In genomic region chr2:130727286-130727924, GRCh38 we compare ENCODE assay signal across 8 cellular contexts. TPM values are rescaled to one million over a fixed set of nuclear protein-coding genes. Genes with fewer than 3 reads are reported as not detected.
DNase-seq lines count a peak whose midpoint lies in the region; ATAC-seq lines count a peak whose summit lies in the region.

No MANE protein-coding gene starts in this region.

- H3K4me1 ChIP-seq in muscle layer of duodenum (ENCODE audit: control insufficient read depth in 1 of 2, insufficient read depth in 2 of 2, low read length in 2 of 2) = peaks cover 0 to 13% of the 10 kb centered on the region in 2 donors

- peak overlapping the region; percentile 5 for H3K27ac ChIP-seq in muscle layer of duodenum (ENCODE audit: low read length)

- no peaks in the 10 kb centered on the region for H3K36me3 ChIP-seq in muscle layer of duodenum (ENCODE audit: control insufficient read depth in 1 of 2, insufficient read depth in 2 of 2, low read length in 2 of 2)

- DNase-seq in A172 (ENCODE audit: low spot score) (peak; percentile 30), NCI-H748 (lab: John Stamatoyannopoulos, UW; ENCODE audit: unreplicated experiment) (peak; percentile 66), activated T-cell treated with anti-CD3 and anti-CD28 coated beads for 1 hour (ENCODE audit: low read depth) (peak; percentile 80)
- DNase-seq in stimulated activated CD8-positive, alpha-beta memory T cell treated with anti-CD3 and anti-CD28 coated beads, Interleukin-7, amount 100 ng/mL, for 1 hour (ENCODE audit: low read depth in 2 of 2) = peak; percentile 77 to 80

- peak overlapping the region; percentile 68 to 71 for H3K4me3 ChIP-seq in muscle layer of duodenum (ENCODE audit: low read depth in 1 of 2, low read length in 2 of 2)

- ATAC-seq in GM18858 (IDR thresholded peaks at IDR 0.05; ENCODE audit: unreplicated experiment) (peak; percentile 89), HG03097 (IDR thresholded peaks at IDR 0.05; ENCODE audit: low FRiP score, unreplicated experiment) (peak; percentile 83), esophagus mucosa (peak; percentile 89)

- no peaks in the 10 kb centered on the region for H3K9me3 ChIP-seq in muscle layer of duodenum (ENCODE audit: control insufficient read depth in 1 of 2, low read length in 2 of 2)

- H3K27me3 ChIP-seq in muscle layer of duodenum (ENCODE audit: low read depth, low read length) = peaks cover 4% of the 10 kb centered on the region

RNA-seq across cellular contexts. Expression of gene GPR148, which starts 1.5 kb away (rescaled TPM):
- total RNA-seq in A172 (2014; rRNA removed; shearing (Covaris generic)) = not detected in 2 replicates
- not detected for total RNA-seq in esophagus mucosa

RNA-seq across cellular contexts. Expression of gene AMER3, which starts 27.9 kb away (rescaled TPM):
- total RNA-seq in A172 (2014; rRNA removed; shearing (Covaris generic)) = not detected in 2 replicates
- total RNA-seq in esophagus mucosa = not detected

Comparison
In these comparisons a context has a peak if more than half of its experiments do, and no peak if none do; other contexts are left out.
1. Peak in every context shown above with its lines: DNase-seq, ATAC-seq, H3K4me3 ChIP-seq and H3K27ac ChIP-seq.
2. DNase-seq: peak in every context shown above with its lines; median percentile 80 in activated T-cell treated with anti-CD3 and anti-CD28 coated beads for 1 hour; 78 in stimulated activated CD8-positive, alpha-beta memory T cell treated with anti-CD3 and anti-CD28 coated beads, Interleukin-7, amount 100 ng/mL, for 1 hour; 66 in NCI-H748; 30 in A172.